ENCODE assay signal across 11 cellular contexts in the genomic region with DNA sequence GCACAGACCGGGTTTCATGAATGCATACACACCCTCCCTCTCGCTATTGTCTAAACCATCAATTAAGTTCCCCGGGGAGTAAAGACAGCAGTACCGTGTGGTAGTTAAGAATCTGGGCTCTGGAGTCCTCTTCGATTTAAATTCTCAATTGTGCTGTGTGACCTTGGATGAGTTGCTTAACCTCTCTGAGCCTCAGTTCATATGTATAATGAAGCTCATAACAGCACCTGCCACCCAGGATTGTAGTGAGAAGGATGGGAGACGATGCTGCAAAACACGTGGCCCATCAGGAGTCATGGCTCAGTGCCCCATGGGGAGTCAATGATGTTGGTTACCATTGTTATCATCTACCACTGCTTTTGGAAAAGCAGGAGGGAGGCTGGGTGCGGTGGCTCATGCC.
"Had no signal": no experiment of that assay in that cellular context is flagged by ENCODE, and none has a peak within 500 bp of the region (broad histone marks: within the 10 kb centered on the region; RNA-seq: fewer than 3 reads in every experiment).

No MANE protein-coding gene starts in this region.

- H3K4me1 ChIP-seq: colonic mucosa, esophagus squamous epithelium, left lung, tibial artery had no signal

- H3K9me3 ChIP-seq: colonic mucosa, ovary had no signal

- H3K27me3 ChIP-seq: colonic mucosa, esophagus squamous epithelium, hepatocyte, left lung, ovary, tibial artery had no signal

- H3K4me2 ChIP-seq: hepatocyte had no signal

- FAIRE-seq: keratinocyte had no signal

- ATAC-seq: sciatic nerve had no signal

- H3K27ac ChIP-seq: colonic mucosa, esophagus squamous epithelium, hepatocyte, left lung, ovary, tibial artery, VCaP had no signal

- DNase-seq: activated gamma-delta T cell, esophagus squamous epithelium, ovary, tibial artery had no signal

- H3K36me3 ChIP-seq: colonic mucosa, esophagus squamous epithelium, left lung, ovary, tibial artery had no signal

- H3K4me3 ChIP-seq: colonic mucosa, esophagus squamous epithelium, hepatocyte, left lung, ovary, tibial artery had no signal

- H3K27ac Mint-ChIP-seq: activated T-cell treated with anti-CD3 and anti-CD28 coated beads, Interleukin-2, amount 50 U/mL, for 72 hours had no signal
